In genomic region chr3:47012342-47013230, GRCh38 we compare ENCODE assay signal across 16 cellular contexts. TPM values are rescaled to one million over a fixed set of nuclear protein-coding genes. Genes with fewer than 3 reads are reported as not detected.
DNase-seq lines count a peak whose midpoint lies in the region; ATAC-seq and TF ChIP-seq lines count a peak whose summit lies in the region.
"Had no signal": no experiment of that assay in that cellular context is flagged by ENCODE, and none has a peak within 500 bp of the region (broad histone marks: within the 10 kb centered on the region; RNA-seq: fewer than 3 reads in every experiment).

No MANE protein-coding gene starts in this region.

- no peak overlapping the region for H2BK15ac ChIP-seq in neuronal stem cell (ENCODE audit: low read length)

- H2AK5ac ChIP-seq in neuronal stem cell (ENCODE audit: low read depth, low read length): no peak overlapping the region

- H3K4me3 ChIP-seq in neuronal stem cell (ENCODE audit: low read length in 2 of 2): no peak overlapping the region
- H3K4me3 ChIP-seq: ascending aorta, smooth muscle cell had no signal

- no peaks in the 10 kb centered on the region for H3K9me3 Mint-ChIP-seq in mesothelial cell of epicardium

- peaks cover 2% of the 10 kb centered on the region for H3K79me1 ChIP-seq in neuronal stem cell (ENCODE audit: low read depth, low read length)

- H2BK120ac ChIP-seq in neuronal stem cell (ENCODE audit: low read depth, low read length): peak overlapping the region; percentile 43

- no peak overlapping the region for H3K27ac ChIP-seq in neuronal stem cell (replicated peaks; ENCODE audit: low read length)
- H3K27ac ChIP-seq: ascending aorta had no signal

- H3K36me3 ChIP-seq in neuronal stem cell (replicated peaks in 1 of 2; ENCODE audit: control insufficient read depth in 2 of 2, insufficient read depth in 2 of 2, low read length in 2 of 2): peaks cover 10 to 39% of the 10 kb centered on the region in 2 donors

- H4K8ac ChIP-seq in neuronal stem cell (ENCODE audit: low read depth, low read length): no peak overlapping the region

- no peak overlapping the region for H4K91ac ChIP-seq in neuronal stem cell (ENCODE audit: low read depth, low read length, poor library complexity)

- H3K9ac ChIP-seq in neuronal stem cell (ENCODE audit: low read depth, low read length, poor library complexity): no peak overlapping the region

- H3K27me3 ChIP-seq in neuronal stem cell (ENCODE audit: control insufficient read depth in 3 of 3, insufficient read depth in 3 of 3, low read depth in 1 of 3, low read length in 3 of 3): no peaks in the 10 kb centered on the region
- H3K27me3 ChIP-seq: ascending aorta had no signal

- H3K4me3 Mint-ChIP-seq in mesothelial cell of epicardium: no peak overlapping the region

- H3K4me2 ChIP-seq in neuronal stem cell (ENCODE audit: insufficient read depth, low read length, poor library complexity, severe bottlenecking): no peak overlapping the region
- H3K4me2 ChIP-seq: smooth muscle cell had no signal

- no peak overlapping the region for H3K14ac ChIP-seq in neuronal stem cell (ENCODE audit: low read length)

- H3K27me3 Mint-ChIP-seq in mesothelial cell of epicardium (ENCODE audit: low read depth): no peaks in the 10 kb centered on the region

- peak overlapping the region; percentile 61 for H3K23ac ChIP-seq in neuronal stem cell (ENCODE audit: low read depth, low read length, poor library complexity)

- ATAC-seq in HG02678 (IDR thresholded peaks at IDR 0.05; ENCODE audit: unreplicated experiment): no peak
- ATAC-seq: Panc1 had no signal

- no peak for TF ChIP-seq CTCF in mesothelial cell of epicardium (IDR thresholded peaks at IDR 0.05; ENCODE audit: unreplicated experiment)

- no peak overlapping the region for H3K27ac Mint-ChIP-seq in mesothelial cell of epicardium

- H2BK12ac ChIP-seq in neuronal stem cell (ENCODE audit: low read length): no peak overlapping the region

- H3K9me3 ChIP-seq in neuronal stem cell (replicated peaks in 1 of 2; ENCODE audit: control insufficient read depth in 2 of 2, insufficient read depth in 1 of 2, low read depth in 1 of 2, low read length in 2 of 2): no peaks in the 10 kb centered on the region
- H3K9me3 ChIP-seq: ascending aorta, Caco-2 had no signal

- peak; percentile 66 for DNase-seq in DMS 273 treated with DMSO at 0.1 percent for 48 hours (lab: John Stamatoyannopoulos, UW)
- DNase-seq in NCI-H1092 treated with DMSO at 0.1 percent for 48 hours (lab: John Stamatoyannopoulos, UW): peak; percentile 13
- peak; percentile 96 for DNase-seq in cerebellar cortex (ENCODE audit: low spot score)
- no peak for DNase-seq in neuronal stem cell (ENCODE audit: low spot score)
- no peak for DNase-seq in NCI-H1436 (lab: John Stamatoyannopoulos, UW)
- DNase-seq in stimulated activated CD4-positive, alpha-beta T cell treated with anti-CD3 and anti-CD28 coated beads, Interleukin-2, amount 100 ng/mL, for 48 hours: no peak
- DNase-seq in mesothelial cell of epicardium (ENCODE audit: low spot score in 2 of 2, unreplicated experiment in 2 of 2): no peak
- DNase-seq: effector CD8-positive, alpha-beta T cell; KBM-7; T-helper 2 cell; trophoblast cell had no signal

- H2AFZ ChIP-seq in neuronal stem cell (ENCODE audit: low read length): no peak overlapping the region

- WGBS in neuronal stem cell (ENCODE audit: extremely low coverage in 2 of 2, insufficient read length in 2 of 2, insufficient replicate concordance in 1 of 2), 2 donors: no CpG with 5 or more reads among the region's 10 CpGs

- peaks cover 0 to 5% of the 10 kb centered on the region in 2 donors for H3K4me1 ChIP-seq in neuronal stem cell (ENCODE audit: control insufficient read depth in 2 of 2, insufficient read depth in 1 of 2, low read depth in 1 of 2, low read length in 2 of 2)

- no peak overlapping the region for H3K18ac ChIP-seq in neuronal stem cell (ENCODE audit: low read length)

- no peak overlapping the region for H3K4ac ChIP-seq in neuronal stem cell (ENCODE audit: low read length)

- H2BK5ac ChIP-seq in neuronal stem cell (ENCODE audit: low read length): no peak overlapping the region

- H3K36me3 Mint-ChIP-seq in mesothelial cell of epicardium: peaks cover 10% of the 10 kb centered on the region

- peaks cover 21% of the 10 kb centered on the region for H3K4me1 Mint-ChIP-seq in mesothelial cell of epicardium

RNA-seq across cellular contexts. Expression of gene NBEAL2, which starts 33.1 kb away (rescaled TPM):
- 5.9 TPM for polyA plus RNA-seq in neuronal stem cell (2013, experiment 1 of 2)
- 6.2 TPM for polyA plus RNA-seq in neuronal stem cell (2013, experiment 2 of 2)
- 83.5 to 86.9 TPM (median 84.2 TPM) in 3 replicates for total RNA-seq in mesothelial cell of epicardium

RNA-seq across cellular contexts. Expression of gene CCDC12, which starts 36.0 kb away (rescaled TPM):
- 56.1 TPM for polyA plus RNA-seq in neuronal stem cell (2013, experiment 1 of 2)
- polyA plus RNA-seq in neuronal stem cell (2013, experiment 2 of 2): 55.5 TPM
- 49.7 to 52.4 TPM (median 50.5 TPM) in 3 replicates for total RNA-seq in mesothelial cell of epicardium

Comparison
In these comparisons a context has a peak if more than half of its experiments do, and no peak if none do; other contexts are left out.
1. DNase-seq: peak in DMS 273 treated with DMSO at 0.1 percent for 48 hours (single experiment), NCI-H1092 treated with DMSO at 0.1 percent for 48 hours (single experiment) and cerebellar cortex (single experiment); none in neuronal stem cell (single experiment), NCI-H1436 (single experiment), stimulated activated CD4-positive, alpha-beta T cell treated with anti-CD3 and anti-CD28 coated beads, Interleukin-2, amount 100 ng/mL, for 48 hours (0 of 2) and mesothelial cell of epicardium (0 of 2).